In the genomic region with DNA sequence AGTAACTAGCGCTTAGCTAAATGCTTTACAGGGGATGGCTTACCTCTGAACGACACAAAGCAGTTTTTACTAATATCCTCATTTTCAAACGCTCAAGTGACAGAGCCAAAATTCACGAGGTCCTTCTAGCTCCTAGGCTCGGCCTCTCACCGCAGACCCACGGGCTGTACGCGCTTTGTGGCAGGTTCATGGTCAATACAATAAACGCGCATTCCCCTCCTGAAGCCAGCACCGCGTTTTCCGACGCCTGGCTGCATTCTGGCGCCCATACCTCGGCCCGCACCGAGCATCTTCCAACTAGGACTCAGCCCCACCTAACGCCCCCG, we compare ENCODE assay signal across 8 cellular contexts. TPM values are rescaled to one million over a fixed set of nuclear protein-coding genes. Genes with fewer than 3 reads are reported as not detected.
DNase-seq lines count a peak whose midpoint lies in the region; ATAC-seq, FAIRE-seq and TF ChIP-seq lines count a peak whose summit lies in the region.

No MANE protein-coding gene starts in this region.

- peak overlapping the region; percentile 54 for H3K27ac ChIP-seq in KOPT-K1 (ENCODE audit: low read depth, low read length, poor library complexity, severe bottlenecking)

- peaks cover 32% of the 10 kb centered on the region for H3K36me3 ChIP-seq in KOPT-K1 (ENCODE audit: insufficient read depth, low read length)

- peak in 1 of 2 donors; percentile 46 for ATAC-seq in naive thymus-derived CD8-positive, alpha-beta T cell

- peaks cover 16% of the 10 kb centered on the region for H3K4me1 Mint-ChIP-seq in chondrocyte (ENCODE audit: low read depth)
- peaks cover 15 to 44% (median 34%) of the 10 kb centered on the region in 4 donors for H3K4me1 Mint-ChIP-seq in naive thymus-derived CD8-positive, alpha-beta T cell

- peak overlapping the region; percentile 93 for H3K27ac Mint-ChIP-seq in chondrocyte (ENCODE audit: unreplicated experiment)
- peak overlapping the region; percentile 93 to 100 (median 99) for H3K27ac Mint-ChIP-seq in naive thymus-derived CD8-positive, alpha-beta T cell

- H3K27me3 Mint-ChIP-seq in chondrocyte (ENCODE audit: low read depth), result no peaks in the 10 kb centered on the region
- H3K27me3 Mint-ChIP-seq in naive thymus-derived CD8-positive, alpha-beta T cell, result peaks cover 0 to 1% (median 0%) of the 10 kb centered on the region in 5 donors

- TF ChIP-seq CTCF in GM12875 (IDR thresholded peaks at IDR 0.05; ENCODE audit: borderline replicate concordance, insufficient read depth, low read depth, low read length) (no peak), chondrocyte (IDR thresholded peaks at IDR 0.05) (no peak)

- no peaks in the 10 kb centered on the region for H3K9me3 ChIP-seq in KOPT-K1 (ENCODE audit: insufficient read depth, low read length, poor library complexity, severe bottlenecking)

- H3K36me3 Mint-ChIP-seq in chondrocyte (ENCODE audit: low read depth), result peaks cover 21% of the 10 kb centered on the region
- peaks cover 27 to 42% (median 39%) of the 10 kb centered on the region in 3 donors for H3K36me3 Mint-ChIP-seq in naive thymus-derived CD8-positive, alpha-beta T cell

- no peak for FAIRE-seq in HTR-8/SVneo (lab: Jason Lieb, UNC)

- H3K9me3 Mint-ChIP-seq in chondrocyte (ENCODE audit: low read depth), result peaks cover 7% of the 10 kb centered on the region
- peaks cover 3 to 28% (median 10%) of the 10 kb centered on the region in 9 donors for H3K9me3 Mint-ChIP-seq in naive thymus-derived CD8-positive, alpha-beta T cell

- DNase-seq in chondrocyte (ENCODE audit: low spot score) (no peak), HTR-8/SVneo (ENCODE audit: insufficient read length, low spot score) (no peak), CD1c-positive myeloid dendritic cell (ENCODE audit: extremely low spot score) (no peak), NCI-H510A treated with DMSO at 0.1 percent for 48 hours (lab: John Stamatoyannopoulos, UW) (no peak), GDM1 (lab: John Stamatoyannopoulos, UW) (no peak)
- no peak for DNase-seq in naive thymus-derived CD8-positive, alpha-beta T cell

- H3K4me3 Mint-ChIP-seq in chondrocyte (ENCODE audit: unreplicated experiment), result peak overlapping the region; percentile 96
- H3K4me3 Mint-ChIP-seq in naive thymus-derived CD8-positive, alpha-beta T cell, result peak overlapping the region; percentile 94 to 100 (median 100)

- peak overlapping the region; percentile 83 for H3K4me3 ChIP-seq in GM12875 (ENCODE audit: low read depth, low read length)

- POLR2A ChIA-PET in naive thymus-derived CD8-positive, alpha-beta T cell (lab: Charles Lee), result interaction anchor here (0.7 to 1.5 kb wide), 7 partner anchors 10 to 856 kb away, joined by 3 to 6 read pairs (median 4); partner anchors contain the start of genes HABP4, NCBP1, TSTD2 and ZNF782

RNA-seq across cellular contexts. Expression of gene ZNF510, which starts 0.4 kb away (rescaled TPM):
- 7.9 to 12.3 TPM (median 8.8 TPM) in 3 replicates for total RNA-seq in chondrocyte
- 10 to 100 TPM; 29.2 to 30.5 TPM for total RNA-seq in naive thymus-derived CD8-positive, alpha-beta T cell
- polyA plus RNA-seq in naive thymus-derived CD8-positive, alpha-beta T cell, result 10 to 100 TPM in 1 of 3 donors, 1 to 10 TPM in 2; 5.2 to 10.0 (median 9.4) TPM
